Comparison of ENCODE assay signal across 19 cellular contexts in genomic region chr11:87013852-87014251, GRCh38.
"Had no signal": no experiment of that assay in that cellular context is flagged by ENCODE, and none has a peak within 500 bp of the region (broad histone marks: within the 10 kb centered on the region; RNA-seq: fewer than 3 reads in every experiment).

No MANE protein-coding gene starts in this region.

- H3K27me3 ChIP-seq: esophagus squamous epithelium, heart left ventricle, left lung, neutrophil, tibial artery, upper lobe of left lung, vagina had no signal

- H3K4me1 Mint-ChIP-seq: naive B cell; stimulated activated effector memory CD8-positive, alpha-beta T cell treated with anti-CD3 and anti-CD28 coated beads, Interleukin-12 subunit alpha, Interleukin-12 subunit beta, amount 100 ng/mL, for 72 hours had no signal

- H3K27ac ChIP-seq: esophagus squamous epithelium, left lung, neutrophil, upper lobe of left lung, vagina had no signal

- ATAC-seq: left lung; stimulated activated effector memory CD8-positive, alpha-beta T cell treated with anti-CD3 and anti-CD28 coated beads, Interleukin-12 subunit alpha, Interleukin-12 subunit beta, amount 100 ng/mL, for 72 hours; stimulated activated naive CD8-positive, alpha-beta T cell treated with anti-CD3 and anti-CD28 coated beads, Interleukin-15, Interleukin-2, amounts not matched to agents 100 U/mL and 50 U/mL, for 24 hours had no signal

- H3K36me3 ChIP-seq: esophagus squamous epithelium, heart left ventricle, left lung, neutrophil, tibial artery, upper lobe of left lung, vagina had no signal

- H3K9me3 Mint-ChIP-seq: naive B cell; stimulated activated effector memory CD8-positive, alpha-beta T cell treated with anti-CD3 and anti-CD28 coated beads, Interleukin-12 subunit alpha, Interleukin-12 subunit beta, amount 100 ng/mL, for 72 hours had no signal

- H3K4me3 Mint-ChIP-seq: naive B cell; stimulated activated effector memory CD8-positive, alpha-beta T cell treated with anti-CD3 and anti-CD28 coated beads, Interleukin-12 subunit alpha, Interleukin-12 subunit beta, amount 100 ng/mL, for 72 hours had no signal

- H3K4me1 ChIP-seq: left lung, upper lobe of left lung, vagina had no signal

- DNase-seq: central memory CD4-positive, alpha-beta T cell; effector memory CD4-positive, alpha-beta T cell; esophagus squamous epithelium; heart left ventricle; hypothalamus; kidney glomerular epithelial cell; left lung; mesenchymal stem cell; naive B cell; stimulated activated CD4-positive, alpha-beta T cell treated with anti-CD3 and anti-CD28 coated beads, Interleukin-2, amount 100 ng/mL, for 48 hours; stimulated activated CD8-positive, alpha-beta memory T cell treated with anti-CD3 and anti-CD28 coated beads, Interleukin-4, amount 100 ng/mL, for 48 hours; stimulated activated naive CD8-positive, alpha-beta T cell treated with anti-CD3 and anti-CD28 coated beads, Interleukin-15, Interleukin-2, amounts not matched to agents 100 U/mL and 50 U/mL, for 24 hours; tibial artery; upper lobe of left lung had no signal

- H3K27ac Mint-ChIP-seq: naive B cell; stimulated activated effector memory CD8-positive, alpha-beta T cell treated with anti-CD3 and anti-CD28 coated beads, Interleukin-12 subunit alpha, Interleukin-12 subunit beta, amount 100 ng/mL, for 72 hours had no signal

- H3K9me3 ChIP-seq: esophagus squamous epithelium, heart left ventricle, left lung, neutrophil, tibial artery, upper lobe of left lung, vagina had no signal

- H3K4me3 ChIP-seq: esophagus squamous epithelium, heart left ventricle, left lung, lung, smooth muscle cell, tibial artery, upper lobe of left lung, vagina had no signal

- H3K36me3 Mint-ChIP-seq: naive B cell; stimulated activated effector memory CD8-positive, alpha-beta T cell treated with anti-CD3 and anti-CD28 coated beads, Interleukin-12 subunit alpha, Interleukin-12 subunit beta, amount 100 ng/mL, for 72 hours had no signal
